Comparison of ENCODE assay signal across 12 cellular contexts in genomic region chr3:46974421-46975227, GRCh38. TPM values are rescaled to one million over a fixed set of nuclear protein-coding genes. Genes with fewer than 3 reads are reported as not detected.
DNase-seq lines count a peak whose midpoint lies in the region; ATAC-seq lines count a peak whose summit lies in the region.
"Had no signal": no experiment of that assay in that cellular context is flagged by ENCODE, and none has a peak within 500 bp of the region (broad histone marks: within the 10 kb centered on the region; RNA-seq: fewer than 3 reads in every experiment).

No MANE protein-coding gene starts in this region.

- POLR2A ChIA-PET in CD4-positive, alpha-beta memory T cell (lab: Charles Lee; ENCODE audit: partially characterized antibody), result interaction anchor here (1.0 to 13.4 kb wide), 4 partner anchors 16 to 27 kb away, joined by 3 to 222 read pairs (median 65); no protein-coding TSS in a partner anchor
- POLR2A ChIA-PET in naive thymus-derived CD4-positive, alpha-beta T cell (lab: Charles Lee), result interaction anchor here (5.7 kb wide), 1 partner anchor 13 kb away, joined by 37 read pairs; no protein-coding TSS in a partner anchor

- H3K9me3 Mint-ChIP-seq in CD4-positive, alpha-beta memory T cell, result peaks cover 0 to 2% (median 0%) of the 10 kb centered on the region in 8 donors
- H3K9me3 Mint-ChIP-seq in activated naive CD8-positive, alpha-beta T cell treated with anti-CD3 and anti-CD28 coated beads, Interleukin-2, amount 50 U/mL, for 24 hours, result no peaks in the 10 kb centered on the region
- peaks cover 0 to 5% (median 0%) of the 10 kb centered on the region in 11 donors for H3K9me3 Mint-ChIP-seq in naive thymus-derived CD4-positive, alpha-beta T cell

- H3K27me3 ChIP-seq in CD4-positive, alpha-beta memory T cell (ENCODE audit: insufficient read depth, low read length), result no peaks in the 10 kb centered on the region
- no peaks in the 10 kb centered on the region for H3K27me3 ChIP-seq in naive thymus-derived CD4-positive, alpha-beta T cell (ENCODE audit: control insufficient read depth in 2 of 2, insufficient read depth in 2 of 2, low read length in 2 of 2)

- peaks cover 5% of the 10 kb centered on the region for H3K36me3 ChIP-seq in CD4-positive, alpha-beta memory T cell (ENCODE audit: insufficient read depth, low read length)
- H3K36me3 ChIP-seq in naive thymus-derived CD4-positive, alpha-beta T cell (ENCODE audit: control insufficient read depth in 2 of 3, insufficient read depth in 3 of 3, low read length in 3 of 3), result peaks cover 0 to 14% (median 0%) of the 10 kb centered on the region in 3 experiments

- no peak overlapping the region for H3K4me3 ChIP-seq in CD4-positive, alpha-beta memory T cell (ENCODE audit: low read length in 2 of 2)
- H3K4me3 ChIP-seq in Jurkat, Clone E6-1 (ENCODE audit: low read length), result peak overlapping the region; percentile 13; the same call in 1 of the 2 replicates
- H3K4me3 ChIP-seq in naive thymus-derived CD4-positive, alpha-beta T cell (ENCODE audit: low read length), result no peak overlapping the region

- no peaks in the 10 kb centered on the region for H3K9me3 ChIP-seq in CD4-positive, alpha-beta memory T cell (ENCODE audit: control insufficient read depth in 1 of 2, low read length in 2 of 2)
- no peaks in the 10 kb centered on the region for H3K9me3 ChIP-seq in naive thymus-derived CD4-positive, alpha-beta T cell (ENCODE audit: control insufficient read depth in 2 of 3, low read length in 3 of 3)

- ATAC-seq in activated naive CD8-positive, alpha-beta T cell treated with anti-CD3 and anti-CD28 coated beads, Interleukin-2, amount 50 U/mL, for 24 hours, result no peak
- ATAC-seq in naive thymus-derived CD4-positive, alpha-beta T cell, result no peak
- no peak for ATAC-seq in GM21367 (IDR thresholded peaks at IDR 0.05; ENCODE audit: unreplicated experiment)
- no peak for ATAC-seq in HG02970 (IDR thresholded peaks at IDR 0.05; ENCODE audit: low FRiP score, unreplicated experiment)

- peak overlapping the region in 6 of 7 donors; percentile 61 to 90 (median 75) for H3K27ac Mint-ChIP-seq in CD4-positive, alpha-beta memory T cell
- peak overlapping the region; percentile 74 for H3K27ac Mint-ChIP-seq in activated naive CD8-positive, alpha-beta T cell treated with anti-CD3 and anti-CD28 coated beads, Interleukin-2, amount 50 U/mL, for 24 hours
- peak overlapping the region in 7 of 9 donors; percentile 18 to 74 (median 63) for H3K27ac Mint-ChIP-seq in naive thymus-derived CD4-positive, alpha-beta T cell

- peaks cover 81% of the 10 kb centered on the region for H3K4me1 ChIP-seq in CD4-positive, alpha-beta memory T cell (ENCODE audit: insufficient read depth, low read length)
- H3K4me1 ChIP-seq in naive thymus-derived CD4-positive, alpha-beta T cell (ENCODE audit: control insufficient read depth in 2 of 2, insufficient read depth in 2 of 2, low read length in 2 of 2), result peaks cover 49 to 53% of the 10 kb centered on the region in 2 donors

- DNase-seq in CD4-positive, alpha-beta memory T cell, result no peak
- DNase-seq in Jurkat, Clone E6-1 (ENCODE audit: low read depth, low spot score), result no peak
- no peak for DNase-seq in activated naive CD8-positive, alpha-beta T cell treated with anti-CD3 and anti-CD28 coated beads, Interleukin-2, amount 50 U/mL, for 24 hours
- DNase-seq in naive thymus-derived CD4-positive, alpha-beta T cell, result no peak
- DNase-seq in AG20443 (ENCODE audit: low spot score) (no peak), HuH-7.5 (ENCODE audit: low spot score) (no peak)
- DNase-seq: central memory CD4-positive, alpha-beta T cell; GF-D8; NCI-H1105; T1000 had no signal

- peaks cover 55 to 86% (median 71%) of the 10 kb centered on the region in 4 donors for H3K4me1 Mint-ChIP-seq in CD4-positive, alpha-beta memory T cell
- peaks cover 87% of the 10 kb centered on the region for H3K4me1 Mint-ChIP-seq in activated naive CD8-positive, alpha-beta T cell treated with anti-CD3 and anti-CD28 coated beads, Interleukin-2, amount 50 U/mL, for 24 hours
- H3K4me1 Mint-ChIP-seq in naive thymus-derived CD4-positive, alpha-beta T cell, result peaks cover 58 to 88% (median 73%) of the 10 kb centered on the region in 7 donors

- H3K36me3 Mint-ChIP-seq in CD4-positive, alpha-beta memory T cell, result peaks cover 14 to 42% of the 10 kb centered on the region in 2 donors
- peaks cover 47% of the 10 kb centered on the region for H3K36me3 Mint-ChIP-seq in activated naive CD8-positive, alpha-beta T cell treated with anti-CD3 and anti-CD28 coated beads, Interleukin-2, amount 50 U/mL, for 24 hours (ENCODE audit: low read depth)
- H3K36me3 Mint-ChIP-seq in naive thymus-derived CD4-positive, alpha-beta T cell, result peaks cover 0 to 31% (median 5%) of the 10 kb centered on the region in 5 donors

- intact Hi-C loops in CD4-positive, alpha-beta memory T cell (cut with micrococcal nuclease), result loop anchor here (5.0 kb wide), 2 partner anchors 63 to 83 kb away; no protein-coding TSS in a partner anchor
- intact Hi-C loops in naive thymus-derived CD4-positive, alpha-beta T cell (cut with micrococcal nuclease), result loop anchor here (5.0 to 10.0 kb wide), 9 partner anchors 47 to 1940 kb away; partner anchors contain the start of genes ALS2CL (in 1 of the 2), ARIH2 (in 1 of the 2), ATRIP (in 1 of the 2) and CCDC51 (in 1 of the 2)

- H3K27ac ChIP-seq in CD4-positive, alpha-beta memory T cell (ENCODE audit: low read depth, low read length), result no peak overlapping the region
- no peak overlapping the region for H3K27ac ChIP-seq in naive thymus-derived CD4-positive, alpha-beta T cell (ENCODE audit: low read depth, low read length)

- H3K4me3 Mint-ChIP-seq in CD4-positive, alpha-beta memory T cell, result peak overlapping the region; percentile 58 to 100 (median 69)
- peak overlapping the region; percentile 100 for H3K4me3 Mint-ChIP-seq in activated naive CD8-positive, alpha-beta T cell treated with anti-CD3 and anti-CD28 coated beads, Interleukin-2, amount 50 U/mL, for 24 hours
- peak overlapping the region; percentile 68 to 99 (median 78) for H3K4me3 Mint-ChIP-seq in naive thymus-derived CD4-positive, alpha-beta T cell

- no peaks in the 10 kb centered on the region for H3K27me3 Mint-ChIP-seq in CD4-positive, alpha-beta memory T cell
- H3K27me3 Mint-ChIP-seq in activated naive CD8-positive, alpha-beta T cell treated with anti-CD3 and anti-CD28 coated beads, Interleukin-2, amount 50 U/mL, for 24 hours, result peaks cover 5% of the 10 kb centered on the region
- H3K27me3 Mint-ChIP-seq in naive thymus-derived CD4-positive, alpha-beta T cell, result no peaks in the 10 kb centered on the region

- CTCF ChIA-PET in CD4-positive, alpha-beta memory T cell (lab: Charles Lee; ENCODE audit: partially characterized antibody), result interaction anchor here (0.8 to 1.6 kb wide), 4 partner anchors 9 to 52 kb away, joined by 3 to 6 read pairs (median 3); no protein-coding TSS in a partner anchor
- CTCF ChIA-PET in naive thymus-derived CD4-positive, alpha-beta T cell (lab: Charles Lee), result interaction anchor here (0.6 to 1.4 kb wide), 3 partner anchors 23 to 503 kb away, joined by 3 to 4 read pairs (median 3); no protein-coding TSS in a partner anchor

RNA-seq across cellular contexts. Expression of gene CCDC12, which starts 1.9 kb away (rescaled TPM):
- total RNA-seq in CD4-positive, alpha-beta memory T cell, result 10 to 100 TPM; 59.3 to 59.4 TPM
- polyA plus RNA-seq in CD4-positive, alpha-beta memory T cell, result 100 to 1,000 TPM in 1 of 2 donors, 10 to 100 TPM in 1; 86.5 to 102 TPM
- polyA plus RNA-seq in Jurkat, Clone E6-1 (2012; ENCODE audit: insufficient read depth, insufficient read length), result 85.1 TPM
- total RNA-seq in naive thymus-derived CD4-positive, alpha-beta T cell, result 10 to 100 TPM; 51.6 to 61.5 (median 56.9) TPM
- 100 to 1,000 TPM in 1 of 2 donors, 10 to 100 TPM in 1; 88.2 to 115 TPM for polyA plus RNA-seq in naive thymus-derived CD4-positive, alpha-beta T cell

RNA-seq across cellular contexts. Expression of gene NBEAL2, which starts 4.8 kb away (rescaled TPM):
- 100 to 1,000 TPM; 144 to 147 TPM for total RNA-seq in CD4-positive, alpha-beta memory T cell
- polyA plus RNA-seq in CD4-positive, alpha-beta memory T cell, result 10 to 100 TPM in 1 of 2 donors, 1 to 10 TPM in 1; 4.5 to 16.0 TPM
- 116 TPM for polyA plus RNA-seq in Jurkat, Clone E6-1 (2012; ENCODE audit: insufficient read depth, insufficient read length)
- 100 to 1,000 TPM in 2 of 5 experiments, 10 to 100 TPM in 3; 48.8 to 289 (median 94.0) TPM for total RNA-seq in naive thymus-derived CD4-positive, alpha-beta T cell
- polyA plus RNA-seq in naive thymus-derived CD4-positive, alpha-beta T cell, result 1 to 10 TPM; 1.7 to 4.9 TPM
